In genomic region chr3:79506751-79507150, GRCh38 we compare ENCODE assay signal across 17 cellular contexts.
DNase-seq lines count a peak whose midpoint lies in the region; ATAC-seq, FAIRE-seq and TF ChIP-seq lines count a peak whose summit lies in the region.
"Had no signal": no experiment of that assay in that cellular context is flagged by ENCODE, and none has a peak within 500 bp of the region (broad histone marks: within the 10 kb centered on the region; RNA-seq: fewer than 3 reads in every experiment).

No MANE protein-coding gene starts in this region.

- no peaks in the 10 kb centered on the region for H3K27me3 ChIP-seq in hepatocyte
- H3K27me3 ChIP-seq in pancreas, result no peaks in the 10 kb centered on the region

- H3K36me3 ChIP-seq in hepatocyte (replicated peaks; ENCODE audit: insufficient read depth, low read depth) (no peaks in the 10 kb centered on the region), pancreas (no peaks in the 10 kb centered on the region)

- H3K9me3 ChIP-seq in hepatocyte (ENCODE audit: low read depth) (no peaks in the 10 kb centered on the region), pancreas (no peaks in the 10 kb centered on the region)

- no peaks in the 10 kb centered on the region for H3K9me2 ChIP-seq in hepatocyte (replicated peaks; ENCODE audit: insufficient read depth)

- intact Hi-C loops in pancreas (cut with DNase I), result no loop called here

- no peak overlapping the region for H3K4me2 ChIP-seq in hepatocyte

- FAIRE-seq in pancreas (lab: Jason Lieb, UNC), result no peak
- FAIRE-seq: A204.1, GM12878, GM18507, HTR-8/SVneo had no signal

- H3K27ac ChIP-seq in hepatocyte (no peak overlapping the region), pancreas (no peak overlapping the region)

- H3K79me2 ChIP-seq in hepatocyte, result no peaks in the 10 kb centered on the region

- H3K4me1 ChIP-seq in hepatocyte (ENCODE audit: insufficient read depth) (no peaks in the 10 kb centered on the region), pancreas (no peaks in the 10 kb centered on the region)

- no peak overlapping the region for H3K4me3 ChIP-seq in hepatocyte
- no peak overlapping the region for H3K4me3 ChIP-seq in pancreas
- H3K4me3 ChIP-seq: GM12878 had no signal

- H2AFZ ChIP-seq in hepatocyte, result no peak overlapping the region

- peak in 3 of 4 donors; percentile 39 to 62 (median 46) for ATAC-seq in pancreas
- no peak for ATAC-seq in HG02981 (IDR thresholded peaks at IDR 0.05; ENCODE audit: unreplicated experiment)
- ATAC-seq: GM12878 had no signal

- H4K20me1 ChIP-seq in hepatocyte (ENCODE audit: insufficient read depth, poor library complexity, severe bottlenecking), result no peaks in the 10 kb centered on the region

- 83% methylated on average over 1 of the region's 1 CpG for WGBS in hepatocyte (ENCODE audit: low lambda C conversion rate, missing lambda C conversion rate)
- 59 to 69% methylated on average over 1 of the region's 1 CpG for WGBS in pancreas, 2 donors

- DNase-seq in NCI-H82 (lab: John Stamatoyannopoulos, UW) (peak; percentile 10), NCI-H82 treated with DMSO at 0.1 percent for 48 hours (lab: John Stamatoyannopoulos, UW; ENCODE audit: unreplicated experiment) (no peak), hepatocyte (ENCODE audit: low spot score) (peak; percentile 23), pancreas (no peak), hippocampal formation (lab: John Stamatoyannopoulos, UW) (no peak), UCSD-AML1 (lab: John Stamatoyannopoulos, UW; ENCODE audit: unreplicated experiment) (no peak)
- DNase-seq: C1 segment of cervical spinal cord; CD4-positive, alpha-beta memory T cell; DMS79; GOT3; H9; IMR-90 had no signal

- TF ChIP-seq CTCF in hepatocyte (IDR thresholded peaks at IDR 0.05; ENCODE audit: poor library complexity) (no peak), pancreas (IDR thresholded peaks at IDR 0.05) (no peak)

Comparison
In these comparisons a context has a peak if more than half of its experiments do, and no peak if none do; other contexts are left out.
1. DNase-seq: peak in NCI-H82 (single experiment) and hepatocyte (single experiment); none in NCI-H82 treated with DMSO at 0.1 percent for 48 hours (single experiment), pancreas (0 of 6), hippocampal formation (0 of 2) and UCSD-AML1 (single experiment).